ENCODE assay signal across 16 cellular contexts in the genomic region with DNA sequence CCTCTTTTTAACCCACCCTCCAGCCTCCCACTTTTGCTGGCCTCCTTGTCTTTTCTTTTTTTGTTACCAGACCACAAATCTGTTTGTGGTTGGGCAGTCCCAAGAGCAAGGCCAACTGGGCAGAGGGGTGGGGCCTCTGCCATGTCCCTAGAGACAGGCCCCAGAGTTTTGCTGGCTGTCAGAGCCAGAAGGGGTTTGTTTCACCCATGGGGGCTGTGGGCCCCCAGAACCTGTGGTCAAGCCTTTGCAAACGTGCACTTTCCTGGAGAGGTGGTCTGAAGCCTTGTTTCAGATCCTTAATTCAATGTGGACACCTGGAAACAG. TPM values are rescaled to one million over a fixed set of nuclear protein-coding genes. Genes with fewer than 3 reads are reported as not detected.
DNase-seq lines count a peak whose midpoint lies in the region; ATAC-seq and TF ChIP-seq lines count a peak whose summit lies in the region.
"Had no signal": no experiment of that assay in that cellular context is flagged by ENCODE, and none has a peak within 500 bp of the region (broad histone marks: within the 10 kb centered on the region; RNA-seq: fewer than 3 reads in every experiment).

No MANE protein-coding gene starts in this region.

- H3K9me3 ChIP-seq in Panc1 (ENCODE audit: control insufficient read depth, insufficient read depth, low read depth, low read length) (no peaks in the 10 kb centered on the region), gastroesophageal sphincter (no peaks in the 10 kb centered on the region), skeletal muscle satellite cell (replicated peaks; ENCODE audit: low read length) (no peaks in the 10 kb centered on the region)

- POLR2A ChIA-PET in Panc1 (lab: Charles Lee): no interaction called here

- H3K27me3 ChIP-seq in Panc1 (ENCODE audit: control insufficient read depth, insufficient read depth, low read length): no peaks in the 10 kb centered on the region
- no peaks in the 10 kb centered on the region for H3K27me3 ChIP-seq in gastroesophageal sphincter
- H3K27me3 ChIP-seq in skeletal muscle satellite cell (ENCODE audit: control insufficient read depth, insufficient read depth, low read length): no peaks in the 10 kb centered on the region

- no peak for ATAC-seq in Panc1
- no peak for ATAC-seq in gastroesophageal sphincter
- ATAC-seq in activated CD4-positive, CD25-positive, alpha-beta regulatory T cell treated with anti-CD3 and anti-CD28 coated beads, Interleukin-2, amount 50 U/mL, for 24 hours: no peak
- ATAC-seq in HG02852 (IDR thresholded peaks at IDR 0.05; ENCODE audit: unreplicated experiment): no peak
- ATAC-seq: activated T-cell treated with anti-CD3 and anti-CD28 coated beads, Interleukin-2, amount 50 U/mL, for 72 hours had no signal

- 0 out of 2 replicates have a peak overlapping the region, but pooled peaks have one; percentile 3 for H3K27ac ChIP-seq in C4-2B
- H3K27ac ChIP-seq in Panc1 (ENCODE audit: low read length): peak overlapping the region; percentile 78
- peak overlapping the region in 3 of 4 donors; percentile 61 to 76 (median 75) for H3K27ac ChIP-seq in gastroesophageal sphincter

- H3K9ac ChIP-seq in skeletal muscle satellite cell (ENCODE audit: low read depth, low read length): no peak overlapping the region

- 83% methylated on average over 1 of the region's 1 CpG; no CpG with 5 or more reads in 1 of the 2 donors for WGBS in gastroesophageal sphincter (ENCODE audit: low coverage in 1 of 2), 2 donors

- DNase-seq in Panc1 (ENCODE audit: low read depth, low spot score) (no peak), GDM1 (lab: John Stamatoyannopoulos, UW) (no peak)
- DNase-seq in activated CD4-positive, CD25-positive, alpha-beta regulatory T cell (lab: John Stamatoyannopoulos, UW): no peak
- DNase-seq: activated B cell treated with CpG ODN at 0.5 μM for 24 hours; activated T-cell treated with anti-CD3 and anti-CD28 coated beads, Interleukin-2, amount 50 U/mL, for 72 hours; AML-193; DMS79; H7; NCI-H1417 treated with DMSO at 0.1 percent for 48 hours; NCI-H524; SIG-M5 had no signal

- BruUV-seq in Panc1 (replicated peaks; lab: Mats Ljungman, UMichigan): no TSS peak

- intact Hi-C loops in Panc1 (cut with micrococcal nuclease; ENCODE audit: unreplicated experiment): no loop called here

- H3K4me1 ChIP-seq in Panc1 (ENCODE audit: control insufficient read depth, insufficient read depth, low read length) (peaks cover 100% of the 10 kb centered on the region), gastroesophageal sphincter (peaks cover 34 to 100% (median 96%) of the 10 kb centered on the region in 3 donors), skeletal muscle satellite cell (ENCODE audit: control insufficient read depth, insufficient read depth, low read length) (peaks cover 86% of the 10 kb centered on the region)

- H3K4me2 ChIP-seq in skeletal muscle satellite cell (ENCODE audit: low read length): peak overlapping the region; percentile 62

- H3K4me3 ChIP-seq in Panc1 (ENCODE audit: low read depth in 2 of 2, low read length in 2 of 2) (no peak overlapping the region), gastroesophageal sphincter (no peak overlapping the region), skeletal muscle satellite cell (ENCODE audit: low read length) (no peak overlapping the region)

- H3K36me3 ChIP-seq in Panc1 (ENCODE audit: control insufficient read depth, insufficient read depth, low read length) (no peaks in the 10 kb centered on the region), gastroesophageal sphincter (no peaks in the 10 kb centered on the region), skeletal muscle satellite cell (ENCODE audit: insufficient read depth, low read length) (peaks cover 7% of the 10 kb centered on the region)

- TF ChIP-seq CTCF in C4-2B (conservative IDR thresholded peaks at IDR 0.05): no peak
- no peak for TF ChIP-seq CTCF in Panc1 (IDR thresholded peaks at IDR 0.05)
- no peak for TF ChIP-seq CTCF in gastroesophageal sphincter (IDR thresholded peaks at IDR 0.05)

- TF ChIP-seq POLR2A in gastroesophageal sphincter (IDR thresholded peaks at IDR 0.05): no peak

- TF ChIP-seq EP300 in gastroesophageal sphincter (IDR thresholded peaks at IDR 0.05): no peak

- CTCF ChIA-PET in Panc1 (lab: Charles Lee): interaction anchor here (0.6 kb wide), 1 partner anchor 21 kb away, joined by 5 read pairs; no protein-coding TSS in a partner anchor

- in situ Hi-C loops in Panc1 (cut with HindIII; ENCODE audit: low pct_unique_long_range_greater_than_20kb, low sequenced_read_pairs): no loop called here

RNA-seq across cellular contexts. Expression of gene ZMIZ1, which starts 10.3 kb away (rescaled TPM):
- total RNA-seq in Panc1 (2021; ENCODE audit: unreplicated experiment): 34.2 TPM
- 29.1 TPM for polyA plus RNA-seq in Panc1 (2012; ENCODE audit: insufficient read length)
- total RNA-seq in gastroesophageal sphincter: 10 to 100 TPM; 36.3 to 79.2 (median 67.1) TPM
- total RNA-seq in skeletal muscle satellite cell (2012; rRNA removed): 19.0 and 20.1 TPM in 2 replicates

Comparison
In these comparisons a context has a peak if more than half of its experiments do, and no peak if none do; other contexts are left out.
1. H3K27ac ChIP-seq: peak in every context shown above with its lines; median percentile 78 in Panc1; 75 in gastroesophageal sphincter; 3 in C4-2B.